1 cellular context compared by ENCODE assay signal in genomic region chr1:43704838-43705237, GRCh38.
TF ChIP-seq lines count a peak whose summit lies in the region.

No MANE protein-coding gene starts in this region.

TF ChIP-seq in WTC11, 78 proteins besides CTCF, POLR2A, EP300 and RAD21 (continued from another document):
- no peak for TF ChIP-seq ZNF281 (CRISPR knock-in tag; IDR thresholded peaks at IDR 0.05)
- no peak for TF ChIP-seq CREB1 (CRISPR knock-in tag; IDR thresholded peaks at IDR 0.05)
- TF ChIP-seq JAZF1 (CRISPR knock-in tag; IDR thresholded peaks at IDR 0.05) = no peak
- TF ChIP-seq E2F4 (CRISPR knock-in tag; IDR thresholded peaks at IDR 0.05; ENCODE audit: borderline replicate concordance, low read depth) = no peak
- no peak for TF ChIP-seq PRDM15 (CRISPR knock-in tag; IDR thresholded peaks at IDR 0.05)
- no peak for TF ChIP-seq NFE2L1 (CRISPR knock-in tag; IDR thresholded peaks at IDR 0.05)
- no peak for TF ChIP-seq ELF4 (CRISPR knock-in tag; IDR thresholded peaks at IDR 0.05; ENCODE audit: low read depth)
- no peak for TF ChIP-seq ZNF512 (CRISPR knock-in tag; IDR thresholded peaks at IDR 0.05; ENCODE audit: borderline replicate concordance)
- TF ChIP-seq ZNF416 (CRISPR knock-in tag; IDR thresholded peaks at IDR 0.05) = no peak
- TF ChIP-seq ZNF396 (CRISPR knock-in tag; IDR thresholded peaks at IDR 0.05; ENCODE audit: borderline replicate concordance) = no peak
- TF ChIP-seq JUN (CRISPR knock-in tag; IDR thresholded peaks at IDR 0.05) = no peak
